In genomic region chr6:680204-680603, GRCh38 we compare ENCODE assay signal across 26 cellular contexts. TPM values are rescaled to one million over a fixed set of nuclear protein-coding genes. Genes with fewer than 3 reads are reported as not detected.
DNase-seq lines count a peak whose midpoint lies in the region; ATAC-seq and TF ChIP-seq lines count a peak whose summit lies in the region.
"Had no signal": no experiment of that assay in that cellular context is flagged by ENCODE, and none has a peak within 500 bp of the region (broad histone marks: within the 10 kb centered on the region; RNA-seq: fewer than 3 reads in every experiment).

No MANE protein-coding gene starts in this region.

- no peaks in the 10 kb centered on the region for H3K9me3 Mint-ChIP-seq in progenitor cell of endocrine pancreas (ENCODE audit: low read depth)
- H3K9me3 Mint-ChIP-seq: activated naive CD4-positive, alpha-beta T cell treated with anti-CD3 and anti-CD28 coated beads, Interleukin-2, amount 10 ng/mL, durations not matched to agents 7 days and 5 days; activated T-helper 17 cell treated with anti-CD3 and anti-CD28 coated beads, Interleukin-2, amount 50 U/mL, for 72 hours; CD8-positive, alpha-beta memory T cell; stimulated activated naive CD8-positive, alpha-beta T cell treated with anti-CD3 and anti-CD28 coated beads, Interleukin-15, Interleukin-2, amounts not matched to agents 100 ng/mL and 50 ng/mL, for 24 hours had no signal

- H3K4me3 ChIP-seq in HUES48 (ENCODE audit: low read depth, low read length) = peak overlapping the region; percentile 39; the same call in 1 of the 2 replicates
- no peak overlapping the region for H3K4me3 ChIP-seq in RWPE2 (ENCODE audit: severe bottlenecking)
- H3K4me3 ChIP-seq in brain microvascular endothelial cell (ENCODE audit: low read depth, low read length) = no peak overlapping the region
- H3K4me3 ChIP-seq: left lung, PC-9, spleen, thoracic aorta, uterus had no signal

- in situ Hi-C loops in brain microvascular endothelial cell (cut with HindIII; ENCODE audit: low pct_ligation_motif_present, low sequenced_read_pairs) = no loop called here

- ATAC-seq in RWPE2 (ENCODE audit: low read depth) (0 out of 3 replicates have a peak, but pooled peaks have one; percentile 19), foreskin keratinocyte (no peak)
- ATAC-seq: activated T-helper 17 cell treated with anti-CD3 and anti-CD28 coated beads, Interleukin-2, amount 50 U/mL, for 72 hours; left lung; right cardiac atrium had no signal

- peak overlapping the region; percentile 19 for H3K27ac Mint-ChIP-seq in progenitor cell of endocrine pancreas
- H3K27ac Mint-ChIP-seq: activated naive CD4-positive, alpha-beta T cell treated with anti-CD3 and anti-CD28 coated beads, Interleukin-2, amount 10 ng/mL, durations not matched to agents 7 days and 5 days; stimulated activated naive CD8-positive, alpha-beta T cell treated with anti-CD3 and anti-CD28 coated beads, Interleukin-15, Interleukin-2, amounts not matched to agents 100 ng/mL and 50 ng/mL, for 24 hours had no signal

- peak overlapping the region; percentile 35; the same call in 1 of the 2 replicates for H3K9ac ChIP-seq in HUES48 (ENCODE audit: low read depth, low read length)
- H3K9ac ChIP-seq: KMS-11 had no signal

- H3K4me1 ChIP-seq in HUES48 (ENCODE audit: control insufficient read depth, insufficient read depth, low read length) (peaks cover 72% of the 10 kb centered on the region), RWPE2 (ENCODE audit: insufficient read depth, poor library complexity, severe bottlenecking) (peaks cover 30% of the 10 kb centered on the region), foreskin keratinocyte (peaks cover 40% of the 10 kb centered on the region)

- no peak overlapping the region for H3K4me3 Mint-ChIP-seq in progenitor cell of endocrine pancreas (ENCODE audit: low read depth)
- H3K4me3 Mint-ChIP-seq: activated naive CD4-positive, alpha-beta T cell treated with anti-CD3 and anti-CD28 coated beads, Interleukin-2, amount 10 ng/mL, durations not matched to agents 7 days and 5 days; activated T-helper 17 cell treated with anti-CD3 and anti-CD28 coated beads, Interleukin-2, amount 50 U/mL, for 72 hours; CD8-positive, alpha-beta memory T cell; stimulated activated naive CD8-positive, alpha-beta T cell treated with anti-CD3 and anti-CD28 coated beads, Interleukin-15, Interleukin-2, amounts not matched to agents 100 ng/mL and 50 ng/mL, for 24 hours had no signal

- peak overlapping the region; percentile 94 for H3K27ac ChIP-seq in HUES48 (ENCODE audit: low read depth, low read length)
- peak overlapping the region; percentile 26 for H3K27ac ChIP-seq in RWPE2 (ENCODE audit: poor library complexity, severe bottlenecking)
- H3K27ac ChIP-seq in foreskin keratinocyte = peak overlapping the region; percentile 52
- no peak overlapping the region for H3K27ac ChIP-seq in caudate nucleus (ENCODE audit: low read depth, low read length)
- no peak overlapping the region for H3K27ac ChIP-seq in brain microvascular endothelial cell
- H3K27ac ChIP-seq: KMS-11, left lung, PC-9, spleen, thoracic aorta, uterus had no signal

- H3K4me1 Mint-ChIP-seq in progenitor cell of endocrine pancreas (ENCODE audit: low read depth) = peaks cover 11% of the 10 kb centered on the region

- no peaks in the 10 kb centered on the region for H3K27me3 ChIP-seq in HUES48 (ENCODE audit: control insufficient read depth, insufficient read depth, low read length)
- no peaks in the 10 kb centered on the region for H3K27me3 ChIP-seq in RWPE2 (ENCODE audit: insufficient read depth, poor library complexity, severe bottlenecking)
- H3K27me3 ChIP-seq in foreskin keratinocyte = no peaks in the 10 kb centered on the region
- H3K27me3 ChIP-seq in brain microvascular endothelial cell (replicated peaks) = no peaks in the 10 kb centered on the region
- H3K27me3 ChIP-seq: BE2C, left lung, spleen, uterus had no signal

- H3K36me3 ChIP-seq in HUES48 (ENCODE audit: control insufficient read depth, insufficient read depth, low read length) (0 out of 2 replicates have a peak, but pooled peaks cover 3% of the 10 kb centered on the region), RWPE2 (ENCODE audit: low read depth) (no peaks in the 10 kb centered on the region; the same call in 1 of the 2 replicates), brain microvascular endothelial cell (replicated peaks) (no peaks in the 10 kb centered on the region)
- H3K36me3 ChIP-seq: BE2C, left lung, spleen, thoracic aorta, uterus had no signal

- TF ChIP-seq CTCF in RWPE2 (IDR thresholded peaks at IDR 0.05; ENCODE audit: poor library complexity, severe bottlenecking) (no peak), foreskin keratinocyte (conservative IDR thresholded peaks at IDR 0.05) (no peak), progenitor cell of endocrine pancreas (IDR thresholded peaks at IDR 0.05; ENCODE audit: unreplicated experiment) (no peak), brain microvascular endothelial cell (IDR thresholded peaks at IDR 0.05; ENCODE audit: low read depth, low read length, missing control alignments) (no peak)

- peaks cover 3% of the 10 kb centered on the region for H3K36me3 Mint-ChIP-seq in progenitor cell of endocrine pancreas (ENCODE audit: insufficient read depth)

- H3K9me3 ChIP-seq in HUES48 (ENCODE audit: control insufficient read depth, insufficient read depth, low read length) (no peaks in the 10 kb centered on the region), RWPE2 (ENCODE audit: severe bottlenecking) (no peaks in the 10 kb centered on the region)
- H3K9me3 ChIP-seq: BE2C, left lung, spleen, thoracic aorta, uterus had no signal

- DNase-seq in RWPE2 (ENCODE audit: low spot score) = no peak
- DNase-seq in foreskin keratinocyte = no peak
- no peak for DNase-seq in progenitor cell of endocrine pancreas (ENCODE audit: low spot score, unreplicated experiment)
- no peak for DNase-seq in caudate nucleus (lab: John Stamatoyannopoulos, UW)
- no peak for DNase-seq in brain microvascular endothelial cell
- DNase-seq in NCI-H2171 treated with DMSO at 0.1 percent for 48 hours (lab: John Stamatoyannopoulos, UW) = no peak
- DNase-seq: ACHN; activated naive CD4-positive, alpha-beta T cell treated with anti-CD3 and anti-CD28 coated beads, Interleukin-2, amount 10 ng/mL, durations not matched to agents 7 days and 5 days; BE2C; CD8-positive, alpha-beta memory T cell; DMS 273 treated with DMSO at 0.1 percent for 48 hours; EL; left lung; NCI-H2029; NCI-H226; PC-9; spleen; stimulated activated CD4-positive, alpha-beta T cell treated with anti-CD3 and anti-CD28 coated beads, Interleukin-2, amount 100 ng/mL, for 24 hours; uterus had no signal

- no peaks in the 10 kb centered on the region for H3K27me3 Mint-ChIP-seq in progenitor cell of endocrine pancreas
- H3K27me3 Mint-ChIP-seq: activated naive CD4-positive, alpha-beta T cell treated with anti-CD3 and anti-CD28 coated beads, Interleukin-2, amount 10 ng/mL, durations not matched to agents 7 days and 5 days; activated T-helper 17 cell treated with anti-CD3 and anti-CD28 coated beads, Interleukin-2, amount 50 U/mL, for 72 hours; CD8-positive, alpha-beta memory T cell; stimulated activated naive CD8-positive, alpha-beta T cell treated with anti-CD3 and anti-CD28 coated beads, Interleukin-15, Interleukin-2, amounts not matched to agents 100 ng/mL and 50 ng/mL, for 24 hours had no signal

RNA-seq across cellular contexts. Expression of gene EXOC2, which starts 12.7 kb away (rescaled TPM):
- total RNA-seq in foreskin keratinocyte (27.0 and 31.5 TPM in 2 replicates), progenitor cell of endocrine pancreas (24.4 and 24.8 TPM in 2 replicates)
- 10.6 and 10.8 TPM in 2 replicates for polyA plus RNA-seq in foreskin keratinocyte

RNA-seq across cellular contexts. Expression of gene HUS1B, which starts 23.3 kb away (rescaled TPM):
- total RNA-seq in foreskin keratinocyte (0.18 and 0.31 TPM in 2 replicates), progenitor cell of endocrine pancreas (0.67 and 1.3 TPM in 2 replicates)
- polyA plus RNA-seq in foreskin keratinocyte = 0.06 TPM in 1 of 2 replicates, not detected in the other
- total RNA-seq: myocyte had no signal
- polyA plus RNA-seq: right cardiac atrium had no signal

Comparison
In these comparisons a context has a peak if more than half of its experiments do, and no peak if none do; other contexts are left out.
1. H3K27ac ChIP-seq: peak in HUES48 (single experiment), RWPE2 (single experiment) and foreskin keratinocyte (single experiment); none in caudate nucleus (single experiment) and brain microvascular endothelial cell (single experiment).